15 cellular contexts compared by ENCODE assay signal in the genomic region with DNA sequence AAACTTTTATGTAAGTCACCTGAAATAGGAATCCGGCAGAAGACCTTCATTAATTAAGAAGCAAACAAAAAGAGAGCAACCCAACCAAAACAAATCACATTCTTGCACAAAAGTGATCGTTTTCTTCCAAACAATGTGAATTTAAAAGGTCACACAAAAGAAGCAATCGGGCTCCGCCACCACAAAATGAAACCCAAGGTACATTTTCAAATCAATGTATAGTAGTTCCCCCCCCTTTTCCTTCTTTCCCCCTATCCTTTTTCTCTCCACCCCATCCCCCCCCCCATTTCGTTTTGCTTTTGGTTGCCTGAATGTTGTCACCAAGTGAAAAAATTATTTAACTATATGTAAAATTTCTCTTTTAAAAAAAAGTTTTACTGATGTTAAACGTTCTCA. TPM values are rescaled to one million over a fixed set of nuclear protein-coding genes. Genes with fewer than 3 reads are reported as not detected.
DNase-seq lines count a peak whose midpoint lies in the region; ATAC-seq and TF ChIP-seq lines count a peak whose summit lies in the region.
"Had no signal": no experiment of that assay in that cellular context is flagged by ENCODE, and none has a peak within 500 bp of the region (broad histone marks: within the 10 kb centered on the region; RNA-seq: fewer than 3 reads in every experiment).

No MANE protein-coding gene starts in this region.

- no peak overlapping the region for H2AFZ ChIP-seq in neural cell (ENCODE audit: low read depth, low read length)

- H3K9ac ChIP-seq in neural cell (ENCODE audit: low read length) = no peak overlapping the region

- no peaks in the 10 kb centered on the region for H4K20me1 ChIP-seq in neural cell (ENCODE audit: insufficient read depth)

- WGBS in heart right ventricle, 2 donors = 64 to 75% methylated on average over 6 of the region's 6 CpGs
- 60 to 63% methylated on average over 6 of the region's 6 CpGs for WGBS in testis, 2 donors

- no peak for TF ChIP-seq EP300 in neural cell (conservative IDR thresholded peaks at IDR 0.05; ENCODE audit: poor library complexity, severe bottlenecking)

- no peaks in the 10 kb centered on the region for H3K79me2 ChIP-seq in neural cell (replicated peaks; ENCODE audit: insufficient read depth, low read length)

- no peak for TF ChIP-seq RAD21 in neural cell (conservative IDR thresholded peaks at IDR 0.05)

- H3K4me3 ChIP-seq in heart right ventricle (peak overlapping the region in 8 of 10 donors; percentile 22 to 54 (median 50)), fibroblast of pulmonary artery (replicated peaks; ENCODE audit: low read depth, low read length) (peak overlapping the region; percentile 58), neural cell (ENCODE audit: low read length) (peak overlapping the region; percentile 53), testis (no peak overlapping the region)

- H3K4me2 ChIP-seq in neural cell (ENCODE audit: low read length) = no peak overlapping the region

- H3K36me3 ChIP-seq in heart right ventricle = peaks cover 0 to 19% (median 0%) of the 10 kb centered on the region in 9 donors
- no peaks in the 10 kb centered on the region for H3K36me3 ChIP-seq in neural cell (ENCODE audit: insufficient read depth, low read length)
- H3K36me3 ChIP-seq in testis (ENCODE audit: low read depth, missing control alignments) = no peaks in the 10 kb centered on the region

- no peaks in the 10 kb centered on the region for H3F3A ChIP-seq in neural cell (ENCODE audit: insufficient read depth, low read length, poor library complexity, severe bottlenecking)

- H3K4me1 ChIP-seq in heart right ventricle (peaks cover 0 to 10% (median 0%) of the 10 kb centered on the region in 9 donors), testis (no peaks in the 10 kb centered on the region)

- H3K27me3 ChIP-seq in heart right ventricle (peaks cover 0 to 52% (median 0%) of the 10 kb centered on the region in 7 donors), neural cell (ENCODE audit: insufficient read depth, low read depth, low read length) (peaks cover 96% of the 10 kb centered on the region), testis (no peaks in the 10 kb centered on the region)

- DNase-seq in heart right ventricle (no peak), Right ventricle myocardium superior (no peak), fibroblast of pulmonary artery (ENCODE audit: low read depth) (no peak), NOMO-1 treated with DMSO at 0.1 percent for 48 hours (lab: John Stamatoyannopoulos, UW; ENCODE audit: unreplicated experiment) (no peak), MV-4-11 (lab: John Stamatoyannopoulos, UW) (no peak), testis (no peak)
- DNase-seq in stimulated activated CD4-positive, alpha-beta T cell treated with anti-CD3 and anti-CD28 coated beads, Interleukin-4, amount 100 ng/mL, for 24 hours = no peak
- DNase-seq: CD8-positive, alpha-beta memory T cell; cerebellar nuclear complex; NCI-H1417 treated with DMSO at 0.1 percent for 48 hours; NCI-H510A; stimulated activated naive B cell treated with anti-CD40 and anti-IgM and Interleukin-4, amounts not matched to agents 10 μg/mL and 1 μg/mL and 100 μg/mL, for 72 hours had no signal

- intact Hi-C loops in heart right ventricle (cut with DNase I) (loop anchor here in 1 of 10 donors (10.0 kb wide), 1 partner anchor 289 kb away; no protein-coding TSS in a partner anchor), Right ventricle myocardium superior (cut with DNase I) (no loop called here), testis (cut with DNase I; ENCODE audit: low total_unique reads) (no loop called here)

- H3K9me3 ChIP-seq in heart right ventricle (peaks cover 0 to 28% (median 0%) of the 10 kb centered on the region in 11 donors), neural cell (ENCODE audit: low read length) (no peaks in the 10 kb centered on the region), testis (no peaks in the 10 kb centered on the region)

- no peaks in the 10 kb centered on the region for H3K9me2 ChIP-seq in neural cell (ENCODE audit: insufficient read depth, low read length)

- H3K27ac ChIP-seq in heart right ventricle (no peak overlapping the region), neural cell (ENCODE audit: low read length) (no peak overlapping the region), testis (no peak overlapping the region)

- TF ChIP-seq CTCF in heart right ventricle (IDR thresholded peaks at IDR 0.05) = no peak
- no peak for TF ChIP-seq CTCF in fibroblast of pulmonary artery (IDR thresholded peaks at IDR 0.05; ENCODE audit: low read length, missing control alignments)
- no peak for TF ChIP-seq CTCF in neural cell (IDR thresholded peaks at IDR 0.05; ENCODE audit: poor library complexity, severe bottlenecking)
- TF ChIP-seq CTCF in testis (IDR thresholded peaks at IDR 0.05) = no peak

- ATAC-seq in heart right ventricle = no peak
- ATAC-seq in Right ventricle myocardium superior (ENCODE audit: poor library complexity) = no peak
- ATAC-seq: stimulated activated naive B cell treated with anti-CD40 and anti-IgM and Interleukin-4, amounts not matched to agents 10 μg/mL and 1 μg/mL and 100 μg/mL, for 72 hours had no signal

- no peak for TF ChIP-seq POLR2A in testis (IDR thresholded peaks at IDR 0.05)

TF ChIP-seq in neural cell, 6 proteins besides CTCF, POLR2A, EP300 and RAD21:
- no peak for TF ChIP-seq EZH2 (IDR thresholded peaks at IDR 0.05; ENCODE audit: borderline replicate concordance, insufficient read depth, low read length, poor library complexity, severe bottlenecking)
- TF ChIP-seq, protein P1, sequence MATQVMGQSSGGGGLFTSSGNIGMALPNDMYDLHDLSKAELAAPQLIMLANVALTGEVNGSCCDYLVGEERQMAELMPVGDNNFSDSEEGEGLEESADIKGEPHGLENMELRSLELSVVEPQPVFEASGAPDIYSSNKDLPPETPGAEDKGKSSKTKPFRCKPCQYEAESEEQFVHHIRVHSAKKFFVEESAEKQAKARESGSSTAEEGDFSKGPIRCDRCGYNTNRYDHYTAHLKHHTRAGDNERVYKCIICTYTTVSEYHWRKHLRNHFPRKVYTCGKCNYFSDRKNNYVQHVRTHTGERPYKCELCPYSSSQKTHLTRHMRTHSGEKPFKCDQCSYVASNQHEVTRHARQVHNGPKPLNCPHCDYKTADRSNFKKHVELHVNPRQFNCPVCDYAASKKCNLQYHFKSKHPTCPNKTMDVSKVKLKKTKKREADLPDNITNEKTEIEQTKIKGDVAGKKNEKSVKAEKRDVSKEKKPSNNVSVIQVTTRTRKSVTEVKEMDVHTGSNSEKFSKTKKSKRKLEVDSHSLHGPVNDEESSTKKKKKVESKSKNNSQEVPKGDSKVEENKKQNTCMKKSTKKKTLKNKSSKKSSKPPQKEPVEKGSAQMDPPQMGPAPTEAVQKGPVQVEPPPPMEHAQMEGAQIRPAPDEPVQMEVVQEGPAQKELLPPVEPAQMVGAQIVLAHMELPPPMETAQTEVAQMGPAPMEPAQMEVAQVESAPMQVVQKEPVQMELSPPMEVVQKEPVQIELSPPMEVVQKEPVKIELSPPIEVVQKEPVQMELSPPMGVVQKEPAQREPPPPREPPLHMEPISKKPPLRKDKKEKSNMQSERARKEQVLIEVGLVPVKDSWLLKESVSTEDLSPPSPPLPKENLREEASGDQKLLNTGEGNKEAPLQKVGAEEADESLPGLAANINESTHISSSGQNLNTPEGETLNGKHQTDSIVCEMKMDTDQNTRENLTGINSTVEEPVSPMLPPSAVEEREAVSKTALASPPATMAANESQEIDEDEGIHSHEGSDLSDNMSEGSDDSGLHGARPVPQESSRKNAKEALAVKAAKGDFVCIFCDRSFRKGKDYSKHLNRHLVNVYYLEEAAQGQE (IDR thresholded peaks at IDR 0.05; ENCODE audit: borderline replicate concordance) = no peak

RNA-seq across cellular contexts. Expression of a gene that starts 2.2 kb away (rescaled TPM):
- total RNA-seq in heart right ventricle (under 1 TPM in 4 of 10 donors, not detected in 6; 0.09 to 0.15 (median 0.11) TPM), Right ventricle myocardium superior (0.11 TPM), testis (not detected)
- polyA plus RNA-seq in heart right ventricle (under 1 TPM; 0.03 to 0.07 TPM), neural cell (0.92 and 1.6 TPM in 2 replicates), testis (ENCODE audit: insufficient read depth, low read depth, low replicate concordance) (not detected)
- polyA minus RNA-seq in neural cell = 2.2 and 4.6 TPM in 2 replicates
- total RNA-seq: A172; CD8-positive, alpha-beta memory T cell; T-helper 1 cell treated with Interleukin-12 subunit alpha and Interleukin-12 subunit beta and Interleukin-4 antibody, amounts not matched to agents 30 ng/mL and 1 ng/mL, for 36 hours had no signal
- polyA plus RNA-seq: CD8-positive, alpha-beta memory T cell had no signal

Comparison
In these comparisons a context has a peak if more than half of its experiments do, and no peak if none do; other contexts are left out.
1. H3K4me3 ChIP-seq: peak in heart right ventricle (8 of 10), fibroblast of pulmonary artery (single experiment) and neural cell (single experiment); none in testis (0 of 2).